Comparison of ENCODE assay signal across 25 cellular contexts in the genomic region with DNA sequence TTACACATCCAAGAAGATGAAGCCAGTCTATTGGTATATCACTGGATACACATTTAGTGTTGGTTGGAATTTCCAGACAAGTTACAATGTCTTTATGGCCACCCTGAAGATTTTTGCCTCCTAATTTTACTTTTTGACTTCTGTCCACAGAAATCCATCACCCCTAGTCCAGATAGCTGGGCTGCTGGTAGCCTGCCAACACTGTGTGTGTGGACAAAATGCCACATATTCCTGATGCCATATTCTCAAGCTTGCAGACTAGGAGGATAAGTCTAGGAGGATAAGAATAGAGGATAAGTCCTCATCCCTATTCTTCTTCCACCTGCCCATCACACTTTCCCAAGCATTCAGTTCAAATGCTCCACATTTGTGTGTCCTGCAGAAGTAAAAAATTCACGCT.
"Had no signal": no experiment of that assay in that cellular context is flagged by ENCODE, and none has a peak within 500 bp of the region (broad histone marks: within the 10 kb centered on the region; RNA-seq: fewer than 3 reads in every experiment).

No MANE protein-coding gene starts in this region.

- FAIRE-seq: keratinocyte had no signal

- DNase-seq: kidney glomerular epithelial cell; left cardiac atrium; left ventricle myocardium superior; lower lobe of right lung; mammary epithelial cell; mesenchymal stem cell; naive B cell; natural killer cell; nephron progenitor cell; occipital lobe; stimulated activated CD4-positive, alpha-beta T cell treated with anti-CD3 and anti-CD28 coated beads, Interleukin-12 subunit alpha, Interleukin-12 subunit beta, amount 100 ng/mL, for 4 hours; stimulated activated CD4-positive, alpha-beta T cell treated with anti-CD3 and anti-CD28 coated beads, Interleukin-15, amount 100 ng/mL, for 24 hours; stimulated activated CD4-positive, alpha-beta T cell treated with anti-CD3 and anti-CD28 coated beads, Interleukin-2, amount 100 ng/mL, for 24 hours; stimulated activated CD4-positive, alpha-beta T cell treated with anti-CD3 and anti-CD28 coated beads, Interleukin-4, amount 100 ng/mL, for 1 hour; stimulated activated naive CD4-positive, alpha-beta T cell; tibial artery; trophoblast cell; upper lobe of right lung; uterus had no signal

- ATAC-seq: left cardiac atrium, left lobe of liver, left ventricle myocardium superior, lower lobe of right lung, natural killer cell, sciatic nerve, upper lobe of right lung had no signal

- H3K4me3 Mint-ChIP-seq: naive B cell; natural killer cell; nephron progenitor cell; neural progenitor cell; stimulated activated naive CD8-positive, alpha-beta T cell treated with anti-CD3 and anti-CD28 coated beads, Interleukin-15, Interleukin-2, amounts not matched to agents 100 ng/mL and 50 ng/mL, for 24 hours had no signal

- H3K36me3 Mint-ChIP-seq: natural killer cell, neural progenitor cell had no signal

- H3K9me3 Mint-ChIP-seq: natural killer cell; nephron progenitor cell; neural progenitor cell; stimulated activated naive CD8-positive, alpha-beta T cell treated with anti-CD3 and anti-CD28 coated beads, Interleukin-15, Interleukin-2, amounts not matched to agents 100 ng/mL and 50 ng/mL, for 24 hours had no signal

- H3K27me3 Mint-ChIP-seq: naive B cell had no signal

- H3K27ac Mint-ChIP-seq: natural killer cell; nephron progenitor cell; neural progenitor cell; progenitor cell of endocrine pancreas; stimulated activated naive CD8-positive, alpha-beta T cell treated with anti-CD3 and anti-CD28 coated beads, Interleukin-15, Interleukin-2, amounts not matched to agents 100 ng/mL and 50 ng/mL, for 24 hours had no signal
